ENCODE assay signal across 22 cellular contexts in genomic region chr9:121912812-121913627, GRCh38.
DNase-seq lines count a peak whose midpoint lies in the region; ATAC-seq and TF ChIP-seq lines count a peak whose summit lies in the region.
"Had no signal": no experiment of that assay in that cellular context is flagged by ENCODE, and none has a peak within 500 bp of the region (broad histone marks: within the 10 kb centered on the region; RNA-seq: fewer than 3 reads in every experiment).

No MANE protein-coding gene starts in this region.

- H3K9ac ChIP-seq in adipocyte (ENCODE audit: low read length) (no peak overlapping the region), SK-N-SH (no peak overlapping the region)

- no peak for TF ChIP-seq EP300 in transverse colon (IDR thresholded peaks at IDR 0.05; ENCODE audit: low read depth)
- no peak for TF ChIP-seq EP300 in SK-N-SH (IDR thresholded peaks at IDR 0.05; ENCODE audit: borderline replicate concordance in 1 of 2, low read depth in 1 of 2, low read length in 1 of 2)

- ATAC-seq in esophagus mucosa, result no peak
- ATAC-seq: activated T-cell treated with anti-CD3 and anti-CD28 coated beads, Interleukin-2, amount 50 U/mL, for 4 hours; naive thymus-derived CD8-positive, alpha-beta T cell had no signal

- H3F3A ChIP-seq in SK-N-SH (replicated peaks; ENCODE audit: insufficient read depth), result peaks cover 16% of the 10 kb centered on the region

- H3K9me3 ChIP-seq in adipocyte (ENCODE audit: control insufficient read depth, low read length) (no peaks in the 10 kb centered on the region), transverse colon (no peaks in the 10 kb centered on the region), SK-N-SH (no peaks in the 10 kb centered on the region)
- H3K9me3 ChIP-seq: right atrium auricular region, uterus had no signal

- TF ChIP-seq CTCF in transverse colon (IDR thresholded peaks at IDR 0.05), result no peak
- no peak for TF ChIP-seq CTCF in SK-N-SH (IDR thresholded peaks at IDR 0.05)

- H3K27ac ChIP-seq in transverse colon (peak overlapping the region in 2 of 4 donors; percentile 67 to 69), SK-N-SH (ENCODE audit: low read depth in 2 of 2, low read length in 1 of 2) (peak overlapping the region in 1 of 2 experiments; percentile 16; a peak in 1 of 4 replicates)
- H3K27ac ChIP-seq: dorsolateral prefrontal cortex, right atrium auricular region, uterus had no signal

- no peak for TF ChIP-seq POLR2A in transverse colon (IDR thresholded peaks at IDR 0.05)

- no peaks in the 10 kb centered on the region for H3K27me3 ChIP-seq in adipocyte (replicated peaks; ENCODE audit: control insufficient read depth, insufficient read depth, low read length)
- no peaks in the 10 kb centered on the region for H3K27me3 ChIP-seq in transverse colon
- no peaks in the 10 kb centered on the region for H3K27me3 ChIP-seq in SK-N-SH (ENCODE audit: insufficient read depth)
- H3K27me3 ChIP-seq: dorsolateral prefrontal cortex, right atrium auricular region, uterus had no signal

- intact Hi-C loops in transverse colon (cut with DNase I; ENCODE audit: low total_unique reads), result no loop called here

- no peak overlapping the region for H3K4me3 ChIP-seq in adipocyte (ENCODE audit: low read length)
- no peak overlapping the region for H3K4me3 ChIP-seq in transverse colon
- no peak overlapping the region for H3K4me3 ChIP-seq in SK-N-SH (ENCODE audit: low read depth in 2 of 2, low read length in 1 of 2)
- H3K4me3 ChIP-seq: dorsolateral prefrontal cortex, right atrium auricular region, uterus had no signal

- no peak overlapping the region for H3K4me2 ChIP-seq in SK-N-SH

- H4K20me1 ChIP-seq in SK-N-SH (ENCODE audit: insufficient read depth), result no peaks in the 10 kb centered on the region

- no peak for TF ChIP-seq RAD21 in SK-N-SH (IDR thresholded peaks at IDR 0.05; ENCODE audit: low read length)

- in situ Hi-C loops in transverse colon (cut with MboI; ENCODE audit: low pct_ligation_motif_present in 1 of 4, low pct_unique_long_range_greater_than_20kb in 1 of 4, low sequenced_read_pairs in 3 of 4), result no loop called here

- H3K36me3 ChIP-seq in adipocyte (ENCODE audit: control insufficient read depth, insufficient read depth, low read length, severe bottlenecking), result no peaks in the 10 kb centered on the region
- no peaks in the 10 kb centered on the region for H3K36me3 ChIP-seq in transverse colon
- no peaks in the 10 kb centered on the region for H3K36me3 ChIP-seq in SK-N-SH (replicated peaks in 1 of 2; ENCODE audit: control insufficient read depth in 1 of 2, insufficient read depth in 2 of 2, low read length in 1 of 2)
- H3K36me3 ChIP-seq: right atrium auricular region, uterus had no signal

- CTCF ChIA-PET in SK-N-SH (lab: Yijun Ruan, JAX), result interaction anchor here (1.0 kb wide), 1 partner anchor 17 kb away, joined by 3 read pairs; no protein-coding TSS in a partner anchor

- POLR2A ChIA-PET in SK-N-SH (lab: Yijun Ruan, JAX), result no interaction called here

- DNase-seq in SIG-M5 treated with dmso at 0.1 percent for 504 hours (lab: John Stamatoyannopoulos, UW; ENCODE audit: unreplicated experiment) (peak; percentile 24), SIG-M5 (lab: John Stamatoyannopoulos, UW) (no peak), NOMO-1 treated with dmso at 0.1 percent for 144 hours (lab: John Stamatoyannopoulos, UW; ENCODE audit: unreplicated experiment) (peak; percentile 54), adipocyte (ENCODE audit: low read depth) (peak; percentile 10), DMS114 treated with DMSO at 0.1 percent for 48 hours (lab: John Stamatoyannopoulos, UW; ENCODE audit: unreplicated experiment) (no peak), transverse colon (no peak), SK-N-SH (no peak)
- DNase-seq: activated CD4-positive, CD25-positive, alpha-beta regulatory T cell treated with anti-CD3 and anti-CD28 coated beads, Interleukin-2, amount 50 U/mL, for 72 hours; activated naive CD4-positive, alpha-beta T cell treated with anti-CD3 and anti-CD28 coated beads for 36 hours; activated T-cell treated with anti-CD3 and anti-CD28 coated beads, Interleukin-2, amount 50 U/mL, for 4 hours; anterior cingulate cortex; caudate nucleus; dorsolateral prefrontal cortex; kidney glomerular epithelial cell; mesenchymal stem cell; naive thymus-derived CD8-positive, alpha-beta T cell; NCI-H1105; NCI-H510A treated with DMSO at 0.1 percent for 48 hours; SHP77; uterus had no signal

- WGBS in transverse colon (ENCODE audit: low coverage in 1 of 2), 2 donors, result 52 to 62% methylated on average over 4 of the region's 4 CpGs
- 82% methylated on average over 4 of the region's 4 CpGs for WGBS in SK-N-SH (ENCODE audit: low lambda C conversion rate)

- peaks cover 11% of the 10 kb centered on the region; the same call in 1 of the 2 replicates for H3K79me2 ChIP-seq in SK-N-SH (ENCODE audit: insufficient read depth)

- peaks cover 5% of the 10 kb centered on the region for H3K4me1 ChIP-seq in adipocyte (ENCODE audit: control insufficient read depth, insufficient read depth, low read length)
- peaks cover 0 to 17% (median 3%) of the 10 kb centered on the region in 4 donors for H3K4me1 ChIP-seq in transverse colon
- peaks cover 0 to 12% of the 10 kb centered on the region in 2 experiments; a peak in 1 of 4 replicates for H3K4me1 ChIP-seq in SK-N-SH (ENCODE audit: control insufficient read depth in 1 of 2, insufficient read depth in 2 of 2, low read depth in 1 of 2, low read length in 1 of 2)
- H3K4me1 ChIP-seq: right atrium auricular region, uterus had no signal

- H2AFZ ChIP-seq in SK-N-SH (ENCODE audit: low read depth), result no peak overlapping the region

- no peaks in the 10 kb centered on the region for H3K9me2 ChIP-seq in SK-N-SH

TF ChIP-seq in SK-N-SH, 30 proteins besides CTCF, POLR2A, EP300 and RAD21:
- no peak for TF ChIP-seq NFIC (IDR thresholded peaks at IDR 0.05; ENCODE audit: borderline replicate concordance)
- no peak for TF ChIP-seq ELF1 (IDR thresholded peaks at IDR 0.05)
- TF ChIP-seq TEAD4 (IDR thresholded peaks at IDR 0.05; ENCODE audit: borderline replicate concordance, insufficient read depth), result no peak
- TF ChIP-seq ZBTB33 (IDR thresholded peaks at IDR 0.05; ENCODE audit: borderline replicate concordance, low read depth), result no peak
- no peak for TF ChIP-seq JUND (IDR thresholded peaks at IDR 0.05)
- TF ChIP-seq CHD2 (IDR thresholded peaks at IDR 0.05; ENCODE audit: low read length, partially characterized antibody), result no peak
- no peak for TF ChIP-seq GABPA (IDR thresholded peaks at IDR 0.05; ENCODE audit: low read depth)
- no peak for TF ChIP-seq SMC3 (IDR thresholded peaks at IDR 0.05; ENCODE audit: low read depth, low read length)
- no peak for TF ChIP-seq SIN3A (IDR thresholded peaks at IDR 0.05; ENCODE audit: borderline replicate concordance, low read depth, low read length)
- TF ChIP-seq PBX3 (IDR thresholded peaks at IDR 0.05), result no peak
- TF ChIP-seq FOSL2 (IDR thresholded peaks at IDR 0.05; ENCODE audit: borderline replicate concordance, low read depth), result no peak
- no peak for TF ChIP-seq RXRA (IDR thresholded peaks at IDR 0.05; ENCODE audit: borderline replicate concordance, low read depth)

Comparison
In these comparisons a context has a peak if more than half of its experiments do, and no peak if none do; other contexts are left out.
1. DNase-seq: peak in SIG-M5 treated with dmso at 0.1 percent for 504 hours (single experiment), NOMO-1 treated with dmso at 0.1 percent for 144 hours (single experiment) and adipocyte (single experiment); none in SIG-M5 (single experiment), DMS114 treated with DMSO at 0.1 percent for 48 hours (single experiment), transverse colon (single experiment) and SK-N-SH (single experiment).